In genomic region chrX:137569470-137569891, GRCh38 we compare ENCODE assay signal across 1 cellular context.
TF ChIP-seq lines count a peak whose summit lies in the region.

No MANE protein-coding gene starts in this region.

TF ChIP-seq in SK-N-SH treated with all-trans-retinoic acid at 6 μM for 48 hours, 23 proteins besides CTCF, POLR2A, EP300 and RAD21 (continued from another document):
- TF ChIP-seq TSHZ2 (CRISPR knock-in tag; IDR thresholded peaks at IDR 0.05) = no peak
- no peak for TF ChIP-seq TCF4 (CRISPR knock-in tag; IDR thresholded peaks at IDR 0.05; ENCODE audit: borderline replicate concordance)
- no peak for TF ChIP-seq ARNTL (CRISPR knock-in tag; IDR thresholded peaks at IDR 0.05; ENCODE audit: borderline replicate concordance, low read depth)
- no peak for TF ChIP-seq ZNF70 (CRISPR knock-in tag; IDR thresholded peaks at IDR 0.05)
- TF ChIP-seq PATZ1 (CRISPR knock-in tag; IDR thresholded peaks at IDR 0.05; ENCODE audit: borderline replicate concordance) = no peak
- no peak for TF ChIP-seq SNAI2 (CRISPR knock-in tag; IDR thresholded peaks at IDR 0.05)
- TF ChIP-seq ISL1 (CRISPR knock-in tag; IDR thresholded peaks at IDR 0.05) = no peak
- no peak for TF ChIP-seq ZNF8 (CRISPR knock-in tag; IDR thresholded peaks at IDR 0.05)
- no peak for TF ChIP-seq ZC3H10 (CRISPR knock-in tag; IDR thresholded peaks at IDR 0.05)
